ENCODE assay signal across 16 cellular contexts in the genomic region with DNA sequence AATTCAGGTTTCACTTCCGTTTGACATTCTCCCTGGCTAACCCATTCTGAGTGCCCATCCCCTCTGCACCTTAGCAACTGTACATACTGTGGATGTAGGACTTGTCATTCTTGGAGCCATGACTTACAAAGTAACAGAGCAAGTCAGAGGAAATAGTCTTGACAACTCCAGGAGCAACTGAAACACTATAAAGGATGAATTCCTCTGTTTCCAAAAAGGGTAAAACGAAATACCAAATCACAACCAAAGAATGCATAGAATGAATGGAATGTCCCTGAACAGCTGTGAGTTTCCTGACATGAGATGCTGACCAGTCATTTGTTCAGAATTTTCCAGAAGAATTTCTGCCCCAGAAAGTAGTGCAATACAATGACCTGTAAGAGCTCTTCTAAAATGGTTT.
DNase-seq lines count a peak whose midpoint lies in the region; ATAC-seq and TF ChIP-seq lines count a peak whose summit lies in the region.
"Had no signal": no experiment of that assay in that cellular context is flagged by ENCODE, and none has a peak within 500 bp of the region (broad histone marks: within the 10 kb centered on the region; RNA-seq: fewer than 3 reads in every experiment).

No MANE protein-coding gene starts in this region.

- H3K27me3 Mint-ChIP-seq in natural killer cell (ENCODE audit: low read depth in 2 of 2): peaks cover 9 to 26% of the 10 kb centered on the region in 2 donors

- peaks cover 17% of the 10 kb centered on the region for H3K36me3 Mint-ChIP-seq in natural killer cell

- no peak overlapping the region for H3K4me3 Mint-ChIP-seq in natural killer cell

- ATAC-seq in natural killer cell (no peak), Right ventricle myocardium inferior (no peak)

- intact Hi-C loops in natural killer cell (cut with micrococcal nuclease) (no loop called here), testis (cut with DNase I; ENCODE audit: low total_unique reads) (loop anchor here (10.0 kb wide), 1 partner anchor 65 kb away; no protein-coding TSS in a partner anchor), Right ventricle myocardium inferior (cut with DNase I) (no loop called here)

- TF ChIP-seq POLR2A in testis (IDR thresholded peaks at IDR 0.05): no peak

- H3K27ac Mint-ChIP-seq in natural killer cell: no peak overlapping the region

- no peak overlapping the region for H3K4me3 ChIP-seq in AG09309 (ENCODE audit: control insufficient read depth, low read depth, low read length)
- no peak overlapping the region for H3K4me3 ChIP-seq in testis
- H3K4me3 ChIP-seq: hepatocyte, sigmoid colon, upper lobe of right lung had no signal

- H3K27ac ChIP-seq in testis: no peak overlapping the region
- H3K27ac ChIP-seq: C4-2B, hepatocyte, sigmoid colon, upper lobe of right lung had no signal

- no peak for TF ChIP-seq CTCF in AG09309 (IDR thresholded peaks at IDR 0.05; ENCODE audit: control insufficient read depth, insufficient read depth, low read depth, low read length, missing control alignments)
- no peak for TF ChIP-seq CTCF in natural killer cell (IDR thresholded peaks at IDR 0.05)
- TF ChIP-seq CTCF in testis (IDR thresholded peaks at IDR 0.05): no peak

- no peaks in the 10 kb centered on the region for H3K4me1 ChIP-seq in testis
- H3K4me1 ChIP-seq: sigmoid colon had no signal

- H3K4me1 Mint-ChIP-seq in natural killer cell: peaks cover 0 to 4% of the 10 kb centered on the region in 2 donors

- WGBS in testis, 2 donors: 65 to 71% methylated on average over 2 of the region's 2 CpGs

- H3K9me3 Mint-ChIP-seq in natural killer cell: peaks cover 6 to 9% of the 10 kb centered on the region in 2 donors

- H3K36me3 ChIP-seq in testis (ENCODE audit: low read depth, missing control alignments): no peaks in the 10 kb centered on the region
- H3K36me3 ChIP-seq: sigmoid colon, upper lobe of right lung had no signal

- no peaks in the 10 kb centered on the region for H3K27me3 ChIP-seq in testis
- H3K27me3 ChIP-seq: hepatocyte, sigmoid colon, upper lobe of right lung had no signal

- no peaks in the 10 kb centered on the region for H3K9me3 ChIP-seq in testis
- H3K9me3 ChIP-seq: sigmoid colon had no signal

- DNase-seq in AG09309 (ENCODE audit: low read depth): peak; percentile 55
- DNase-seq in M059J (ENCODE audit: low read depth): peak; percentile 93
- peak; percentile 73 for DNase-seq in dedifferentiated amniotic fluid mesenchymal stem cell (ENCODE audit: extremely low spot score)
- DNase-seq in lung microvascular endothelial cell (ENCODE audit: low read depth in 2 of 2): peak; percentile 35 to 76
- no peak for DNase-seq in amygdala (lab: John Stamatoyannopoulos, UW)
- DNase-seq in natural killer cell: no peak
- no peak for DNase-seq in testis
- DNase-seq in Right ventricle myocardium inferior (ENCODE audit: missing footprints): no peak
- DNase-seq: activated CD4-positive, alpha-beta T cell treated with anti-CD3 and anti-CD28 coated beads for 4 hours; activated effector memory CD4-positive, alpha-beta T cell treated with anti-CD3 and anti-CD28 coated beads, Interleukin-2, amount 50 U/mL, for 16 hours; NCI-H1417 treated with DMSO at 0.1 percent for 48 hours; NCI-H748 treated with DMSO at 0.1 percent for 48 hours; sigmoid colon; upper lobe of right lung had no signal

Comparison
In these comparisons a context has a peak if more than half of its experiments do, and no peak if none do; other contexts are left out.
1. DNase-seq: peak in AG09309 (single experiment), M059J (single experiment), dedifferentiated amniotic fluid mesenchymal stem cell (single experiment) and lung microvascular endothelial cell (2 of 2); none in amygdala (0 of 56), natural killer cell (single experiment), testis (single experiment) and Right ventricle myocardium inferior (single experiment).